In the genomic region with DNA sequence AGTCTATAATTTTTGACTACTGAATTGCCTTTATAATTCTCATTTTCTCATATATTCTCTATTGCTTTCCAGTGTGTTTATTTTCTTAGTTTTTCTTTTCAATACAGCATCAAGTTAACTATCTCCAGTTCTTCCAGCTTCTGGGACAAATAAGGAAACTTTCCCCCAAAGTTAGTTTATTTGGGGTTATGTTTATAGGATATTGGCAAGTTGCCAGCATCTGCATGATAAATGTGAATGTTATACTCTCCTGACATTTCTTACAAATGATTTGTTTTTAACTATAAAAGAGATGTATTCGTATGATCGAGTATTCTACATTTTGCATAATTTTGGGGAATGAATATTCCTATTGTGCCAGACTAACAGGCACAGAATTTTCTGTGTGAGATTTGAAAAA, we compare ENCODE assay signal across 26 cellular contexts.
"Had no signal": no experiment of that assay in that cellular context is flagged by ENCODE, and none has a peak within 500 bp of the region (broad histone marks: within the 10 kb centered on the region; RNA-seq: fewer than 3 reads in every experiment).

No MANE protein-coding gene starts in this region.

- H3K4me3 ChIP-seq: neural progenitor cell, ovary, psoas muscle, skin epidermis, suprapubic skin, testis, tibial artery, transverse colon, upper lobe of right lung, uterus had no signal

- H3K9ac ChIP-seq: neural progenitor cell, parathyroid adenoma had no signal

- ATAC-seq: naive thymus-derived CD4-positive, alpha-beta T cell; natural killer cell; psoas muscle; right cardiac atrium; sciatic nerve; stimulated activated memory B cell treated with anti-CD40 and anti-IgM and Interleukin-4, amounts not matched to agents 10 μg/mL and 1 μg/mL and 100 μg/mL, for 72 hours; stimulated activated naive CD8-positive, alpha-beta T cell treated with anti-CD3 and anti-CD28 coated beads, Interleukin-15, amount 100 ng/mL, for 72 hours; stimulated activated naive CD8-positive, alpha-beta T cell treated with anti-CD3 and anti-CD28 coated beads, Interleukin-15, Interleukin-2, amounts not matched to agents 100 U/mL and 50 U/mL, for 24 hours; upper lobe of right lung had no signal

- H3K27ac ChIP-seq: neural progenitor cell, ovary, parathyroid adenoma, psoas muscle, skin epidermis, suprapubic skin, testis, tibial artery, transverse colon, upper lobe of right lung, uterus had no signal

- H3K27me3 ChIP-seq: neural progenitor cell, ovary, suprapubic skin, testis, tibial artery, transverse colon, upper lobe of right lung, uterus had no signal

- H3K36me3 ChIP-seq: neural progenitor cell, ovary, suprapubic skin, tibial artery, transverse colon, upper lobe of right lung, uterus had no signal

- H3K9me3 ChIP-seq: ovary, psoas muscle, suprapubic skin, testis, transverse colon, upper lobe of right lung, uterus had no signal

- H3K79me2 ChIP-seq: parathyroid adenoma had no signal

- H2AFZ ChIP-seq: neural progenitor cell, parathyroid adenoma had no signal

- H3K4me1 ChIP-seq: neural progenitor cell, parathyroid adenoma, psoas muscle, suprapubic skin, testis, tibial artery, transverse colon, upper lobe of right lung, uterus had no signal

- DNase-seq: naive thymus-derived CD4-positive, alpha-beta T cell; natural killer cell; occipital lobe; ovary; posterior cingulate gyrus; psoas muscle; right cardiac atrium; stimulated activated CD4-positive, alpha-beta T cell treated with anti-CD3 and anti-CD28 coated beads, Interleukin-15, amount 100 ng/mL, for 24 hours; stimulated activated CD4-positive, alpha-beta T cell treated with anti-CD3 and anti-CD28 coated beads, Interleukin-4, amount 100 ng/mL, for 1 hour; stimulated activated CD4-positive, alpha-beta T cell treated with anti-CD3 and anti-CD28 coated beads, Interleukin-4, amount 100 ng/mL, for 4 hours; stimulated activated CD8-positive, alpha-beta memory T cell treated with anti-CD3 and anti-CD28 coated beads, Interleukin-4, amount 100 ng/mL, for 48 hours; stimulated activated naive CD4-positive, alpha-beta T cell; stimulated activated naive CD8-positive, alpha-beta T cell treated with anti-CD3 and anti-CD28 coated beads, Interleukin-15, amount 100 ng/mL, for 72 hours; stimulated activated naive CD8-positive, alpha-beta T cell treated with anti-CD3 and anti-CD28 coated beads, Interleukin-15, Interleukin-2, amounts not matched to agents 100 U/mL and 50 U/mL, for 24 hours; substantia nigra; testis; tibial artery; transverse colon; upper lobe of right lung; uterus had no signal

- H3K4me2 ChIP-seq: neural progenitor cell had no signal
